ENCODE assay signal across 1 cellular context in the genomic region with DNA sequence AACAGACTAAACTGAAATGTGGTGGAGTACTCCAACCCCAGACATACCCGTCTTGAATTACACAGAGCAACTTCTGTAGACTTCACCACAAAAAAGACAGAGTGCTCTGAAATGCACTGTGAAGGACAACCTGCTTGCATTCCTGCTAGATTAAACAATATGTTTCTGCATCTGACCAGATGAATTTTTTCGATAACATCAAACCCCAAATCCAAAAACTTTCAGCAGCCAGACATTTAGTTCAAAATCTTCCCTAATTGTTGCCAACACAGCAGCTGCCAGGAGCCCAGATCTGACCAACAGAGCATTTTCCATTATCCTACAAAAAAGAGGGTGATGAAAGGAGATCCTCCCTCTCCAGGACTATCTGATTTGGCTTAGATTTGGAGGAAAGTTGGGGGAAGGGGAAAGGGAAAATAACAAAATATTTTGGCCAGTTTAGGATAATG.
TF ChIP-seq lines count a peak whose summit lies in the region.

No MANE protein-coding gene starts in this region.

TF ChIP-seq in WTC11, 78 proteins besides CTCF, POLR2A, EP300 and RAD21 (continued from another document):
- TF ChIP-seq, protein P1, sequence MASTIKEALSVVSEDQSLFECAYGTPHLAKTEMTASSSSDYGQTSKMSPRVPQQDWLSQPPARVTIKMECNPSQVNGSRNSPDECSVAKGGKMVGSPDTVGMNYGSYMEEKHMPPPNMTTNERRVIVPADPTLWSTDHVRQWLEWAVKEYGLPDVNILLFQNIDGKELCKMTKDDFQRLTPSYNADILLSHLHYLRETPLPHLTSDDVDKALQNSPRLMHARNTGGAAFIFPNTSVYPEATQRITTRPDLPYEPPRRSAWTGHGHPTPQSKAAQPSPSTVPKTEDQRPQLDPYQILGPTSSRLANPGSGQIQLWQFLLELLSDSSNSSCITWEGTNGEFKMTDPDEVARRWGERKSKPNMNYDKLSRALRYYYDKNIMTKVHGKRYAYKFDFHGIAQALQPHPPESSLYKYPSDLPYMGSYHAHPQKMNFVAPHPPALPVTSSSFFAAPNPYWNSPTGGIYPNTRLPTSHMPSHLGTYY (CRISPR knock-in tag; IDR thresholded peaks at IDR 0.05) = no peak
- no peak for TF ChIP-seq ARID4B (CRISPR knock-in tag; IDR thresholded peaks at IDR 0.05; ENCODE audit: borderline replicate concordance)
